Comparison of ENCODE assay signal across 8 cellular contexts in the genomic region with DNA sequence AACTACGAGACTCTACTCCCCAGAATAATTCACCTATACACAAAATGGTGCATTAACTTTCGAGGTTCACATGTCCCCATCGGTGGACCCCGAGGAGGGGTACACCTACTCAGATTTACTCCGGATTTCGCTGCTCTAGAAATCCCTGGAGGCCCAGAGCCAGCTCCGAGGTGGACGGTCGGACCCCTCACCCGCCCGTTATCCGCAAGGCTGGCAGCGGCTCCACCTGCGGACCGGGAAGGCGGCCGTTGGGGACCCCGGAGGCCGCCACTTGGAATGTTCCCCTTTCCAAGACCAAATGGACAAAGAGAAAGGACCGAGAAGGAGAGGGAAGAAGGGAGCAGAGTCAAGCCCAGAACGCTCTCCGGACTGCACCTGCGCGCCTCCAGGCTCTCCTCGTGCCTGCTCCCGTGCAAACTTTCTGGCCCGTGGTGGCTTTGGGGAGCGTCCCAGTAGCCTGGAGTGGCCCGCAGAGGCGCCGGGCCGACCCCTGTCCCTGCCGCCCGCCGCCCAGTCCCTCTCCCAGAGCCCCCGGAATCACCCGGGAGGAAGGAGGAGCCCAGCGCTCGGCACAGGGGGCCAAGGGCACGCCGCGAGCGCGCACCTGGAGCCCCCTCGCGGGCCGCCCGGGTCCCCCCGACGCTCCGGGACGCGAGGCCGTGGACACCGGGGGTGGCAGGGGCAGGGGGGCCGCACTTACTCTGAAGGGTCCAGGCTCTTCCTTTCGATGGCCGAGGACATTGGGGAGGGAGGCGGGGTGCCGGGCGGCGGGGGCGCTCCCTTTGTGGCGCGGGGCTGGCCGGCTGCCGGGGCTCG.
A peak's percentile ranks its signal among the peaks of the same experiment; 100 is the strongest.
DNase-seq lines count a peak whose midpoint lies in the region; ATAC-seq lines count a peak whose summit lies in the region.

No MANE protein-coding gene starts in this region.

- H3K4me3 Mint-ChIP-seq in T-helper 2 cell treated with Interferon-gamma antibody and Interleukin-4, amounts not matched to agents 5 μg/mL and 100 μg/mL, for 36 hours, result no peak overlapping the region

- H3K36me3 ChIP-seq in muscle layer of duodenum (ENCODE audit: control insufficient read depth in 1 of 2, insufficient read depth in 2 of 2, low read length in 2 of 2), result no peaks in the 10 kb centered on the region

- H3K9me3 Mint-ChIP-seq in T-helper 2 cell treated with Interferon-gamma antibody and Interleukin-4, amounts not matched to agents 5 μg/mL and 100 μg/mL, for 36 hours, result no peaks in the 10 kb centered on the region

- H3K27ac ChIP-seq in cingulate gyrus (ENCODE audit: low read depth, low read length), result peak overlapping the region; percentile 60
- H3K27ac ChIP-seq in muscle layer of duodenum (ENCODE audit: low read length), result peak overlapping the region; percentile 39

- H3K27me3 ChIP-seq in muscle layer of duodenum (ENCODE audit: low read depth, low read length), result no peaks in the 10 kb centered on the region

- H3K4me1 Mint-ChIP-seq in T-helper 2 cell treated with Interferon-gamma antibody and Interleukin-4, amounts not matched to agents 5 μg/mL and 100 μg/mL, for 36 hours (ENCODE audit: low read depth), result peaks cover 4% of the 10 kb centered on the region

- H3K9me3 ChIP-seq in muscle layer of duodenum (ENCODE audit: control insufficient read depth in 1 of 2, low read length in 2 of 2), result no peaks in the 10 kb centered on the region

- no peak overlapping the region for H3K27ac Mint-ChIP-seq in T-helper 2 cell treated with Interferon-gamma antibody and Interleukin-4, amounts not matched to agents 5 μg/mL and 100 μg/mL, for 36 hours

- peaks cover 77% of the 10 kb centered on the region for H3K27me3 Mint-ChIP-seq in T-helper 2 cell treated with Interferon-gamma antibody and Interleukin-4, amounts not matched to agents 5 μg/mL and 100 μg/mL, for 36 hours (ENCODE audit: low read depth)

- peak; percentile 31 for ATAC-seq in HG03045 (IDR thresholded peaks at IDR 0.05; ENCODE audit: unreplicated experiment)
- ATAC-seq in HG03175 (IDR thresholded peaks at IDR 0.05; ENCODE audit: unreplicated experiment), result no peak

- peaks cover 0 to 25% of the 10 kb centered on the region in 2 donors for H3K4me1 ChIP-seq in muscle layer of duodenum (ENCODE audit: control insufficient read depth in 1 of 2, insufficient read depth in 2 of 2, low read length in 2 of 2)

- H3K36me3 Mint-ChIP-seq in T-helper 2 cell treated with Interferon-gamma antibody and Interleukin-4, amounts not matched to agents 5 μg/mL and 100 μg/mL, for 36 hours (ENCODE audit: low read depth), result no peaks in the 10 kb centered on the region

- DNase-seq in T-helper 9 cell (no peak), hippocampal formation (lab: John Stamatoyannopoulos, UW) (no peak)
- DNase-seq in T-helper 2 cell treated with Interferon-gamma antibody and Interleukin-4, amounts not matched to agents 5 μg/mL and 100 μg/mL, for 36 hours (ENCODE audit: low spot score), result no peak

- H3K4me3 ChIP-seq in GM08714 (ENCODE audit: low read length) (peak overlapping the region; percentile 38; the same call in 1 of the 2 replicates), muscle layer of duodenum (ENCODE audit: low read depth in 1 of 2, low read length in 2 of 2) (peak overlapping the region; percentile 52 to 79)
